3 cellular contexts compared by ENCODE assay signal in the genomic region with DNA sequence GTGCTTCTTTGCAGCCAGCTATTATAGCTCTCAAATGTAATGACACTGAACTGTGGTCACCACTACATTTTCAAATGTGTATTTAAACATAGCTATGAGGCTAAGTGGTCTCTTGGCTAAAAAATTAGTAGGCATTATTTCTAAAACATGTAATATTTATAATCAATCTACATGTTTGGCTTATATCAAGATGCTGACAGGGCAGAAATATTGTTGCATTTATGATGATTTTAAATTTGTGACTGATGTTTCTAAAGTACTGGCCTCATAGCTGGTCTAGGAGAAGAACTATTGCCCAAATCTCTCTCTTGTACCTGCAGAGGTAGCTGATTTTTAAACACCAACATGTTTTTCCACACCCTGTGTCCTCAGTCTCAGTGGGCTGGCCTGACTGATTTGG.
A peak's percentile ranks its signal among the peaks of the same experiment; 100 is the strongest.
TF ChIP-seq lines count a peak whose summit lies in the region.

No MANE protein-coding gene starts in this region.

TF ChIP-seq in HepG2, 621 proteins besides CTCF, POLR2A, EP300 and RAD21 (continues in another document):
- TF ChIP-seq REL (CRISPR knock-in tag; conservative IDR thresholded peaks at IDR 0.05): no peak
- TF ChIP-seq ZNF646 (CRISPR knock-in tag; IDR thresholded peaks at IDR 0.05): no peak
- peak; percentile 89 to 95 for TF ChIP-seq MAFK (conservative IDR thresholded peaks at IDR 0.05 in 1 of 2, IDR thresholded peaks at IDR 0.05 in 1 of 2; ENCODE audit: low read length in 2 of 2)
- TF ChIP-seq MAFF (IDR thresholded peaks at IDR 0.05; ENCODE audit: low read depth, low read length): peak; percentile 91
- no peak for TF ChIP-seq ZNF615 (CRISPR knock-in tag; IDR thresholded peaks at IDR 0.05; ENCODE audit: borderline replicate concordance)
- no peak for TF ChIP-seq NFRKB (IDR thresholded peaks at IDR 0.05)
- no peak for TF ChIP-seq PRDM4 (CRISPR knock-in tag; IDR thresholded peaks at IDR 0.05; ENCODE audit: borderline replicate concordance)

TF ChIP-seq in A549, 52 proteins besides CTCF, POLR2A, EP300 and RAD21:
- no peak for TF ChIP-seq EHMT2 (IDR thresholded peaks at IDR 0.05; ENCODE audit: low read depth)
- peak; percentile 88 for TF ChIP-seq MAFK (IDR thresholded peaks at IDR 0.05; ENCODE audit: partially characterized antibody)
TF ChIP-seq in A549: peak in this region for 1.

TF ChIP-seq in IMR-90, 13 proteins besides CTCF, POLR2A, EP300 and RAD21:
- peak; percentile 77 for TF ChIP-seq MAFK (IDR thresholded peaks at IDR 0.05; ENCODE audit: low read depth, low read length)
- TF ChIP-seq, protein P1, sequence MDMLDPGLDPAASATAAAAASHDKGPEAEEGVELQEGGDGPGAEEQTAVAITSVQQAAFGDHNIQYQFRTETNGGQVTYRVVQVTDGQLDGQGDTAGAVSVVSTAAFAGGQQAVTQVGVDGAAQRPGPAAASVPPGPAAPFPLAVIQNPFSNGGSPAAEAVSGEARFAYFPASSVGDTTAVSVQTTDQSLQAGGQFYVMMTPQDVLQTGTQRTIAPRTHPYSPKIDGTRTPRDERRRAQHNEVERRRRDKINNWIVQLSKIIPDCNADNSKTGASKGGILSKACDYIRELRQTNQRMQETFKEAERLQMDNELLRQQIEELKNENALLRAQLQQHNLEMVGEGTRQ (IDR thresholded peaks at IDR 0.05; ENCODE audit: low read depth, low read length): no peak
